ENCODE assay signal across 9 cellular contexts in genomic region chr4:123510666-123511065, GRCh38.
"Had no signal": no experiment of that assay in that cellular context is flagged by ENCODE, and none has a peak within 500 bp of the region (broad histone marks: within the 10 kb centered on the region; RNA-seq: fewer than 3 reads in every experiment).

No MANE protein-coding gene starts in this region.

- H3K4me3 Mint-ChIP-seq: HFFc6 had no signal

- H2AFZ ChIP-seq: GM23248 had no signal

- H3K4me1 ChIP-seq: HAP-1 had no signal

- H3K27ac ChIP-seq: GM23248 had no signal

- H3K9me3 ChIP-seq: HAP-1 had no signal

- H3K9ac ChIP-seq: GM23248 had no signal

- H3K4me3 ChIP-seq: GM23248, HAP-1, K562 had no signal

- DNase-seq: GM23248, GOT3, H7, HFFc6, IMR-90, KG1 had no signal

- ATAC-seq: HCT116 had no signal

- H3K27ac Mint-ChIP-seq: HFFc6 had no signal

- H3K36me3 ChIP-seq: HAP-1 had no signal
